ENCODE assay signal across 21 cellular contexts in the genomic region with DNA sequence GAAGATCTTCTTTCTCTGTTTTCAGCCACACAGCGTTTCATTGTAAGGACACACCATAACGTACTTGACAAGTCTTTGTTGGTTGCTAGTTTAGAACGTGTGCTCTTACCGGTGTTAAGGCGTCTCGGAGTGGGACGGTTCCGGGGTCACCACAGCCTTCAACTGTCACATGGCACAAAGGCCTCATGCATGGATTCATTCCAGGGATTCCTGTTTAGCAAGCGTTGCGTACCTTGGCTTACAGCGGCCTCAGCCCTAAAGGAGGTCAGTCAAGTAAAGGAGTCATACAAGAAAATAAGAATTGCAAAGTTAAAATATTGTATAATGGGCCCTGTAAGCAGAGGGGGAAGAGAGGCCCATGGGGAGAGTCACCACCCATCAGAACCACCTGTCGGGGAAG. TPM values are rescaled to one million over a fixed set of nuclear protein-coding genes. Genes with fewer than 3 reads are reported as not detected.
DNase-seq lines count a peak whose midpoint lies in the region; ATAC-seq and TF ChIP-seq lines count a peak whose summit lies in the region.
"Had no signal": no experiment of that assay in that cellular context is flagged by ENCODE, and none has a peak within 500 bp of the region (broad histone marks: within the 10 kb centered on the region; RNA-seq: fewer than 3 reads in every experiment).

No MANE protein-coding gene starts in this region.

- H3K27ac ChIP-seq in Panc1 (ENCODE audit: low read length): peak overlapping the region; percentile 14; the same call in 1 of the 2 replicates
- H3K27ac ChIP-seq in endodermal cell (ENCODE audit: low read depth, low read length): no peak overlapping the region
- no peak overlapping the region for H3K27ac ChIP-seq in thyroid gland
- H3K27ac ChIP-seq: GM23248, KMS-11 had no signal

- CTCF ChIA-PET in Panc1 (lab: Charles Lee): no interaction called here

- TF ChIP-seq CTCF in Panc1 (IDR thresholded peaks at IDR 0.05): no peak
- no peak for TF ChIP-seq CTCF in endodermal cell (conservative IDR thresholded peaks at IDR 0.05)
- no peak for TF ChIP-seq CTCF in nephron (IDR thresholded peaks at IDR 0.05; ENCODE audit: unreplicated experiment in 3 of 3)
- no peak for TF ChIP-seq CTCF in thyroid gland (IDR thresholded peaks at IDR 0.05)

- H3K9ac ChIP-seq in endodermal cell (ENCODE audit: extremely low read depth, low read length, poor library complexity, severe bottlenecking): no peak overlapping the region
- H3K9ac ChIP-seq: GM23248, KMS-11 had no signal

- H3K36me3 ChIP-seq in Panc1 (ENCODE audit: control insufficient read depth, insufficient read depth, low read length): no peaks in the 10 kb centered on the region
- H3K36me3 ChIP-seq in endodermal cell (ENCODE audit: control insufficient read depth, insufficient read depth, low read length): no peaks in the 10 kb centered on the region
- no peaks in the 10 kb centered on the region for H3K36me3 ChIP-seq in thyroid gland
- H3K36me3 ChIP-seq: BE2C, HAP-1 had no signal

- 92 to 93% methylated on average over 10 to 12 of the region's 12 CpGs for WGBS in endodermal cell (ENCODE audit: insufficient coverage in 1 of 2, insufficient read length in 1 of 2), 2 experiments
- WGBS in thyroid gland, 2 donors: 55 to 63% methylated on average over 12 of the region's 12 CpGs

- H3K4me3 ChIP-seq in Panc1 (ENCODE audit: low read depth in 2 of 2, low read length in 2 of 2): no peak overlapping the region
- no peak overlapping the region for H3K4me3 ChIP-seq in endodermal cell (ENCODE audit: low read length)
- H3K4me3 ChIP-seq in thyroid gland (replicated peaks in 1 of 3): no peak overlapping the region
- H3K4me3 ChIP-seq: GM12878, GM23248, HAP-1 had no signal

- H3K9me3 ChIP-seq in Panc1 (ENCODE audit: control insufficient read depth, insufficient read depth, low read depth, low read length) (no peaks in the 10 kb centered on the region), endodermal cell (ENCODE audit: control insufficient read depth, low read length) (no peaks in the 10 kb centered on the region), thyroid gland (no peaks in the 10 kb centered on the region)
- H3K9me3 ChIP-seq: BE2C, HAP-1 had no signal

- no peak for TF ChIP-seq POLR2A in thyroid gland (IDR thresholded peaks at IDR 0.05)

- POLR2A ChIA-PET in Panc1 (lab: Charles Lee): no interaction called here

- DNase-seq in Panc1 (ENCODE audit: low read depth, low spot score): no peak
- DNase-seq in endodermal cell: peak; percentile 31
- DNase-seq in thyroid gland: peak; percentile 38 to 58
- no peak for DNase-seq in COLO829 (ENCODE audit: low spot score)
- no peak for DNase-seq in NAMALWA (ENCODE audit: low spot score)
- DNase-seq: ACHN; BE2C; C1 segment of cervical spinal cord; CD4-positive, CD25-positive, alpha-beta regulatory T cell; DMS 273 treated with DMSO at 0.1 percent for 48 hours; DMS53; DND-41; EL; GM23248 had no signal

- H3K4me3 Mint-ChIP-seq in endodermal cell: no peak overlapping the region
- no peak overlapping the region for H3K4me3 Mint-ChIP-seq in nephron
- H3K4me3 Mint-ChIP-seq: CD4-positive, CD25-positive, alpha-beta regulatory T cell had no signal

- H3K27me3 ChIP-seq in Panc1 (ENCODE audit: control insufficient read depth, insufficient read depth, low read length): no peaks in the 10 kb centered on the region
- H3K27me3 ChIP-seq in endodermal cell (ENCODE audit: control insufficient read depth, insufficient read depth, low read length, poor library complexity, severe bottlenecking): no peaks in the 10 kb centered on the region
- no peaks in the 10 kb centered on the region for H3K27me3 ChIP-seq in thyroid gland
- H3K27me3 ChIP-seq: BE2C had no signal

- peaks cover 3% of the 10 kb centered on the region for H3K27me3 Mint-ChIP-seq in endodermal cell (ENCODE audit: insufficient read depth)
- H3K27me3 Mint-ChIP-seq in nephron (ENCODE audit: low read depth): no peaks in the 10 kb centered on the region
- H3K27me3 Mint-ChIP-seq: CD4-positive, CD25-positive, alpha-beta regulatory T cell had no signal

- peaks cover 17% of the 10 kb centered on the region for H3K4me1 ChIP-seq in Panc1 (ENCODE audit: control insufficient read depth, insufficient read depth, low read length)
- H3K4me1 ChIP-seq in endodermal cell (ENCODE audit: control insufficient read depth, insufficient read depth, low read length): peaks cover 9% of the 10 kb centered on the region
- peaks cover 0 to 6% of the 10 kb centered on the region in 2 donors for H3K4me1 ChIP-seq in thyroid gland
- H3K4me1 ChIP-seq: BE2C, HAP-1 had no signal

- peaks cover 18% of the 10 kb centered on the region for H3K4me1 Mint-ChIP-seq in endodermal cell
- H3K4me1 Mint-ChIP-seq in nephron: peaks cover 26% of the 10 kb centered on the region
- H3K4me1 Mint-ChIP-seq: CD4-positive, CD25-positive, alpha-beta regulatory T cell had no signal

- ATAC-seq in Panc1 (no peak), GM21528 (IDR thresholded peaks at IDR 0.05; ENCODE audit: low FRiP score, unreplicated experiment) (no peak)
- ATAC-seq: GM12878 had no signal

- intact Hi-C loops in Panc1 (cut with micrococcal nuclease; ENCODE audit: unreplicated experiment) (no loop called here), thyroid gland (cut with DNase I) (no loop called here)

- BruUV-seq in Panc1 (replicated peaks; lab: Mats Ljungman, UMichigan): no TSS peak

- no peak overlapping the region for H3K27ac Mint-ChIP-seq in endodermal cell
- H3K27ac Mint-ChIP-seq in nephron: peak overlapping the region; percentile 5 to 19 (median 13)

- H3K9me3 Mint-ChIP-seq in endodermal cell (peaks cover 2% of the 10 kb centered on the region), nephron (no peaks in the 10 kb centered on the region)

- in situ Hi-C loops in Panc1 (cut with HindIII; ENCODE audit: low pct_unique_long_range_greater_than_20kb, low sequenced_read_pairs): no loop called here

- H3K36me3 Mint-ChIP-seq in endodermal cell (ENCODE audit: low read depth) (no peaks in the 10 kb centered on the region), nephron (ENCODE audit: low read depth) (no peaks in the 10 kb centered on the region)
- H3K36me3 Mint-ChIP-seq: CD4-positive, CD25-positive, alpha-beta regulatory T cell had no signal

RNA-seq across cellular contexts. Expression of a gene that starts 2.2 kb away (rescaled TPM):
- total RNA-seq in Panc1 (2021; ENCODE audit: unreplicated experiment) (1.1 TPM), endodermal cell (not detected), thyroid gland (not detected)
- polyA plus RNA-seq in Panc1 (2012; ENCODE audit: insufficient read length): 0.70 TPM
- not detected for polyA plus RNA-seq in endodermal cell (2013, experiment 1 of 2)
- not detected for polyA plus RNA-seq in endodermal cell (2013, experiment 2 of 2)
- total RNA-seq: CD4-positive, CD25-positive, alpha-beta regulatory T cell; G401; GM12878; GM23248; H4 had no signal
- polyA plus RNA-seq: CD4-positive, CD25-positive, alpha-beta regulatory T cell; GM12878; GM23248 had no signal

Comparison
In these comparisons a context has a peak if more than half of its experiments do, and no peak if none do; other contexts are left out.
1. DNase-seq: peak in endodermal cell (single experiment) and thyroid gland (2 of 2); none in Panc1 (single experiment), COLO829 (single experiment) and NAMALWA (single experiment).